Comparison of ENCODE assay signal across 8 cellular contexts in genomic region chr12:11877102-11877826, GRCh38.
DNase-seq lines count a peak whose midpoint lies in the region; ATAC-seq and TF ChIP-seq lines count a peak whose summit lies in the region.

No MANE protein-coding gene starts in this region.

- H3K4me2 ChIP-seq in IMR-90 (ENCODE audit: low read depth, low read length) (no peak overlapping the region), mesenchymal stem cell (ENCODE audit: low read length, poor library complexity, severe bottlenecking) (no peak overlapping the region)

- H3K18ac ChIP-seq in IMR-90 (ENCODE audit: low read depth, low read length) = no peak overlapping the region
- peak overlapping the region in 1 of 2 experiments; percentile 7 for H3K18ac ChIP-seq in mesenchymal stem cell (ENCODE audit: low read depth in 1 of 2, low read length in 2 of 2)

- H4K5ac ChIP-seq in IMR-90 (ENCODE audit: low read depth, low read length) = no peak overlapping the region; the same call in 1 of the 2 replicates

- peaks cover 37% of the 10 kb centered on the region for H3K4me1 Mint-ChIP-seq in activated CD4-positive, alpha-beta memory T cell treated with anti-CD3 and anti-CD28 coated beads, Interleukin-2, amount 10 ng/mL, durations not matched to agents 7 days and 5 days

- H3K14ac ChIP-seq in IMR-90 (replicated peaks; ENCODE audit: low read depth, low read length) = peak overlapping the region; percentile 93
- H3K14ac ChIP-seq in mesenchymal stem cell (ENCODE audit: low read length in 2 of 2) = no peak overlapping the region

- H3K9me1 ChIP-seq in IMR-90 (ENCODE audit: insufficient read depth, low read length) = peaks cover 12% of the 10 kb centered on the region

- H4K91ac ChIP-seq in IMR-90 (ENCODE audit: insufficient read depth, low read depth, low read length) (no peak overlapping the region), mesenchymal stem cell (ENCODE audit: low read length) (no peak overlapping the region)

- CTCF ChIA-PET in IMR-90 (lab: Yijun Ruan, JAX) = interaction anchor here (0.6 kb wide), 1 partner anchor 601 kb away, joined by 3 read pairs; no protein-coding TSS in a partner anchor
- CTCF ChIA-PET in activated CD4-positive, alpha-beta memory T cell treated with anti-CD3 and anti-CD28 coated beads, Interleukin-2, amount 10 ng/mL, durations not matched to agents 7 days and 5 days (lab: Charles Lee) = no interaction called here

- BruUV-seq in IMR-90 (replicated peaks; lab: Mats Ljungman, UMichigan) = no TSS peak

- no peak for TF ChIP-seq POLR2A in IMR-90 (IDR thresholded peaks at IDR 0.05; ENCODE audit: low read depth, low read length)

- H3K27me3 Mint-ChIP-seq in activated CD4-positive, alpha-beta memory T cell treated with anti-CD3 and anti-CD28 coated beads, Interleukin-2, amount 10 ng/mL, durations not matched to agents 7 days and 5 days = no peaks in the 10 kb centered on the region

- H3K4me3 ChIP-seq in IMR-90 (ENCODE audit: insufficient read depth, low read depth, low read length) (no peak overlapping the region), mesenchymal stem cell (ENCODE audit: insufficient read depth in 1 of 2, low read depth in 1 of 2, low read length in 2 of 2) (no peak overlapping the region), thoracic aorta (no peak overlapping the region)

- H3K4me1 ChIP-seq in IMR-90 (ENCODE audit: control insufficient read depth, insufficient read depth, low read length) = peaks cover 7% of the 10 kb centered on the region
- H3K4me1 ChIP-seq in mesenchymal stem cell (ENCODE audit: control insufficient read depth, insufficient read depth, low read depth, low read length) = peaks cover 17% of the 10 kb centered on the region
- peaks cover 36 to 51% of the 10 kb centered on the region in 2 donors for H3K4me1 ChIP-seq in thoracic aorta (ENCODE audit: control insufficient read depth in 1 of 2, low read depth in 2 of 2)

- in situ Hi-C loops in IMR-90 (cut with MboI; ENCODE audit: low sequenced_read_pairs) = no loop called here

- no CpG with 5 or more reads among the region's 7 CpGs for WGBS in IMR-90 (ENCODE audit: extremely low coverage in 2 of 2, insufficient read length in 1 of 2), 2 experiments
- 95% methylated on average over 6 of the region's 7 CpGs for WGBS in mesenchymal stem cell

- H3K56ac ChIP-seq in IMR-90 (ENCODE audit: extremely low read depth, insufficient read depth, low read length) = no peak overlapping the region

- H3K79me1 ChIP-seq in IMR-90 (ENCODE audit: low read depth in 1 of 2, low read length in 2 of 2) (peaks cover 17 to 67% of the 10 kb centered on the region in 2 experiments), mesenchymal stem cell (replicated peaks; ENCODE audit: low read length, poor library complexity, severe bottlenecking) (peaks cover 16% of the 10 kb centered on the region)

- DNase-seq in IMR-90 = no peak
- DNase-seq in activated CD4-positive, alpha-beta memory T cell treated with anti-CD3 and anti-CD28 coated beads, Interleukin-2, amount 10 ng/mL, durations not matched to agents 7 days and 5 days = no peak
- no peak for DNase-seq in mesenchymal stem cell
- no peak for DNase-seq in thoracic aorta (ENCODE audit: low spot score)
- no peak for DNase-seq in stimulated activated naive CD4-positive, alpha-beta T cell (lab: John Stamatoyannopoulos, UW)
- no peak for DNase-seq in activated naive CD4-positive, alpha-beta T cell treated with Interleukin-2 at 50 U/mL for 16 hours
- DNase-seq in middle frontal gyrus (ENCODE audit: extremely low spot score, low spot score) = no peak

- dilution Hi-C loops in IMR-90 (cut with HindIII; ENCODE audit: low sequenced_read_pairs, unreplicated experiment) = no loop called here

- H3K36me3 ChIP-seq in IMR-90 (ENCODE audit: control insufficient read depth, insufficient read depth, low read length) (no peaks in the 10 kb centered on the region; the same call in 1 of the 2 replicates), mesenchymal stem cell (ENCODE audit: control insufficient read depth in 1 of 2, insufficient read depth in 2 of 2, low read depth in 1 of 2, low read length in 2 of 2) (peaks cover 0 to 10% of the 10 kb centered on the region in 2 experiments), thoracic aorta (peaks cover 5% of the 10 kb centered on the region)

- no peak overlapping the region for H2AK9ac ChIP-seq in IMR-90 (replicated peaks; ENCODE audit: low read depth, low read length, poor library complexity)

- TF ChIP-seq RAD21 in IMR-90 (IDR thresholded peaks at IDR 0.05; ENCODE audit: low read length) = no peak

- ATAC-seq in IMR-90 (ENCODE audit: low read depth) (no peak), thoracic aorta (ENCODE audit: insufficient number of reproducible peaks, low FRiP score, low read depth) (no peak), HG03439 (IDR thresholded peaks at IDR 0.05; ENCODE audit: unreplicated experiment) (no peak)

- H2BK15ac ChIP-seq in IMR-90 (ENCODE audit: low read depth, low read length) (peak overlapping the region; percentile 3; the same call in 1 of the 3 replicates), mesenchymal stem cell (ENCODE audit: low read depth, poor library complexity, severe bottlenecking) (no peak overlapping the region)

- H3K27ac Mint-ChIP-seq in activated CD4-positive, alpha-beta memory T cell treated with anti-CD3 and anti-CD28 coated beads, Interleukin-2, amount 10 ng/mL, durations not matched to agents 7 days and 5 days = peak overlapping the region; percentile 53

- H3K27me3 ChIP-seq in IMR-90 (ENCODE audit: control insufficient read depth, insufficient read depth, low read length) (no peaks in the 10 kb centered on the region), mesenchymal stem cell (ENCODE audit: control insufficient read depth in 1 of 2, insufficient read depth in 1 of 2, low read length in 2 of 2) (no peaks in the 10 kb centered on the region), thoracic aorta (replicated peaks; ENCODE audit: insufficient read depth) (no peaks in the 10 kb centered on the region)

- intact Hi-C loops in IMR-90 (cut with micrococcal nuclease) = loop anchor here (5.0 kb wide), 1 partner anchor 295 kb away; no protein-coding TSS in a partner anchor

- POLR2A ChIA-PET in IMR-90 (lab: Charles Lee; ENCODE audit: unreplicated experiment) = interaction anchor here (0.5 kb wide), 1 partner anchor 114 kb away, joined by 3 read pairs; no protein-coding TSS in a partner anchor
- POLR2A ChIA-PET in activated CD4-positive, alpha-beta memory T cell treated with anti-CD3 and anti-CD28 coated beads, Interleukin-2, amount 10 ng/mL, durations not matched to agents 7 days and 5 days (lab: Charles Lee) = no interaction called here

- H2BK12ac ChIP-seq in mesenchymal stem cell (ENCODE audit: low read length in 2 of 2) = no peak overlapping the region

- H3K27ac ChIP-seq in IMR-90 (ENCODE audit: insufficient read depth, low read length) (no peak overlapping the region), mesenchymal stem cell (ENCODE audit: low read length, poor library complexity, severe bottlenecking) (peak overlapping the region; percentile 91), thoracic aorta (peak overlapping the region; percentile 41 to 54)

- peak overlapping the region; percentile 87; the same call in 1 of the 2 replicates for H2BK20ac ChIP-seq in IMR-90 (ENCODE audit: low read depth, low read length)

- H4K20me1 ChIP-seq in IMR-90 (ENCODE audit: insufficient read depth, low read length) = peaks cover 4% of the 10 kb centered on the region; the same call in 1 of the 2 replicates

- no peak overlapping the region for H2BK5ac ChIP-seq in IMR-90 (ENCODE audit: low read depth, low read length, poor library complexity, severe bottlenecking)
- H2BK5ac ChIP-seq in mesenchymal stem cell (ENCODE audit: low read depth, low read length, poor library complexity, severe bottlenecking) = no peak overlapping the region

- H3K4me3 Mint-ChIP-seq in activated CD4-positive, alpha-beta memory T cell treated with anti-CD3 and anti-CD28 coated beads, Interleukin-2, amount 10 ng/mL, durations not matched to agents 7 days and 5 days = no peak overlapping the region

- H4K8ac ChIP-seq in IMR-90 (ENCODE audit: low read depth in 2 of 2, low read length in 2 of 2) (peak overlapping the region in 1 of 2 experiments; percentile 93; a peak in 2 of 4 replicates), mesenchymal stem cell (ENCODE audit: low read length) (no peak overlapping the region)

- TF ChIP-seq CTCF in IMR-90 (conservative IDR thresholded peaks at IDR 0.05; ENCODE audit: low read depth, low read length) (no peak), thoracic aorta (IDR thresholded peaks at IDR 0.05) (no peak)

- H3K9me3 Mint-ChIP-seq in activated CD4-positive, alpha-beta memory T cell treated with anti-CD3 and anti-CD28 coated beads, Interleukin-2, amount 10 ng/mL, durations not matched to agents 7 days and 5 days = no peaks in the 10 kb centered on the region

- H3K36me3 Mint-ChIP-seq in activated CD4-positive, alpha-beta memory T cell treated with anti-CD3 and anti-CD28 coated beads, Interleukin-2, amount 10 ng/mL, durations not matched to agents 7 days and 5 days (ENCODE audit: low read depth) = peaks cover 57% of the 10 kb centered on the region

- H3K23ac ChIP-seq in IMR-90 (ENCODE audit: low read depth, low read length) = no peak overlapping the region
- H3K23ac ChIP-seq in mesenchymal stem cell (ENCODE audit: low read length in 2 of 2) = no peak overlapping the region

- H3K9me3 ChIP-seq in IMR-90 (ENCODE audit: control insufficient read depth, insufficient read depth, low read length) (no peaks in the 10 kb centered on the region), mesenchymal stem cell (ENCODE audit: control insufficient read depth, low read length) (no peaks in the 10 kb centered on the region), thoracic aorta (no peaks in the 10 kb centered on the region)

- H3K4ac ChIP-seq in IMR-90 (ENCODE audit: low read depth, low read length) = peak overlapping the region; percentile 94
- H3K4ac ChIP-seq in mesenchymal stem cell (ENCODE audit: low read depth in 1 of 2, low read length in 2 of 2) = peak overlapping the region in 1 of 2 experiments; percentile 16

- H2AK5ac ChIP-seq in IMR-90 (ENCODE audit: low read depth, low read length) (peak overlapping the region; percentile 84), mesenchymal stem cell (ENCODE audit: low read length, severe bottlenecking) (peak overlapping the region; percentile 23)

- H2BK120ac ChIP-seq in IMR-90 (ENCODE audit: low read depth, low read length) (peak overlapping the region; percentile 92), mesenchymal stem cell (ENCODE audit: low read depth, low read length) (no peak overlapping the region)

- H3K9ac ChIP-seq in IMR-90 (ENCODE audit: low read depth, low read length) = no peak overlapping the region; the same call in 1 of the 2 replicates
- H3K9ac ChIP-seq in mesenchymal stem cell (ENCODE audit: low read length) = no peak overlapping the region

- H2AFZ ChIP-seq in IMR-90 (replicated peaks; ENCODE audit: low read length, poor library complexity) = no peak overlapping the region
- no peak overlapping the region for H2AFZ ChIP-seq in mesenchymal stem cell (ENCODE audit: low read depth, low read length)

TF ChIP-seq in IMR-90, 13 proteins besides CTCF, POLR2A, EP300 and RAD21 (continues in another document):
- no peak for TF ChIP-seq BHLHE40 (IDR thresholded peaks at IDR 0.05; ENCODE audit: low read depth, low read length)
- no peak for TF ChIP-seq MAFK (IDR thresholded peaks at IDR 0.05; ENCODE audit: low read depth, low read length)
- TF ChIP-seq RFX5 (IDR thresholded peaks at IDR 0.05; ENCODE audit: low read depth, low read length) = no peak
